Comparison of ENCODE assay signal across 9 cellular contexts in genomic region chr16:427295-427694, GRCh38. TPM values are rescaled to one million over a fixed set of nuclear protein-coding genes. Genes with fewer than 3 reads are reported as not detected.
DNase-seq lines count a peak whose midpoint lies in the region; ATAC-seq, FAIRE-seq and TF ChIP-seq lines count a peak whose summit lies in the region.
"Had no signal": no experiment of that assay in that cellular context is flagged by ENCODE, and none has a peak within 500 bp of the region (broad histone marks: within the 10 kb centered on the region; RNA-seq: fewer than 3 reads in every experiment).

No MANE protein-coding gene starts in this region.

- no peak for FAIRE-seq in HTR-8/SVneo (lab: Jason Lieb, UNC)
- FAIRE-seq: islet of Langerhans had no signal

- H3K4me3 Mint-ChIP-seq in naive B cell, result peak overlapping the region; percentile 79 to 89 (median 86)

- DNase-seq in AG10803 (ENCODE audit: low read depth) (no peak), KBM-7 (peak; percentile 32), cardiac fibroblast (ENCODE audit: low read depth in 2 of 2) (no peak), naive B cell (no peak), SIG-M5 (lab: John Stamatoyannopoulos, UW) (no peak), HTR-8/SVneo (ENCODE audit: insufficient read length, low spot score) (no peak)

- no peaks in the 10 kb centered on the region for H3K9me3 Mint-ChIP-seq in naive B cell

- TF ChIP-seq CTCF in AG10803 (conservative IDR thresholded peaks at IDR 0.05; ENCODE audit: low read length) (no peak), cardiac fibroblast (IDR thresholded peaks at IDR 0.05; ENCODE audit: low read depth, low read length) (no peak)

- H3K4me3 ChIP-seq in AG10803 (ENCODE audit: low read length) (peak overlapping the region; percentile 81), cardiac fibroblast (replicated peaks in 1 of 2; ENCODE audit: low read depth in 2 of 2, low read length in 2 of 2) (peak overlapping the region; percentile 75 to 83)

- in situ Hi-C loops in KBM-7 (cut with MboI; ENCODE audit: low pct_unique_long_range_greater_than_20kb, low sequenced_read_pairs), result no loop called here

- ATAC-seq in naive B cell (ENCODE audit: low read depth in 2 of 2) (no peak), HG02840 (IDR thresholded peaks at IDR 0.05; ENCODE audit: low FRiP score, unreplicated experiment) (no peak), GM18868 (IDR thresholded peaks at IDR 0.05; ENCODE audit: unreplicated experiment) (no peak)

- peak overlapping the region in 4 of 6 donors; percentile 7 to 83 (median 56) for H3K27ac Mint-ChIP-seq in naive B cell

- H3K36me3 Mint-ChIP-seq in naive B cell, result peaks cover 0 to 7% of the 10 kb centered on the region in 2 donors

- peaks cover 21 to 44% (median 36%) of the 10 kb centered on the region in 3 donors for H3K4me1 Mint-ChIP-seq in naive B cell

- peaks cover 0 to 9% (median 0%) of the 10 kb centered on the region in 3 donors for H3K27me3 Mint-ChIP-seq in naive B cell

RNA-seq across cellular contexts. Expression of gene RAB11FIP3, which starts 1.8 kb away (rescaled TPM):
- polyA plus RNA-seq in naive B cell (ENCODE audit: low read depth in 6 of 6), result 1 to 10 TPM; 1.0 to 4.8 (median 1.9) TPM

RNA-seq across cellular contexts. Expression of gene DECR2, which starts 25.6 kb away (rescaled TPM):
- polyA plus RNA-seq in naive B cell (ENCODE audit: low read depth in 6 of 6), result 1 to 10 TPM; 3.8 to 9.4 (median 5.2) TPM

RNA-seq across cellular contexts. Expression of gene NME4, which starts 30.3 kb away (rescaled TPM):
- polyA plus RNA-seq in naive B cell (ENCODE audit: low read depth in 6 of 6), result 100 to 1,000 TPM in 1 of 6 donors, 10 to 100 TPM in 5; 56.9 to 104 (median 65.1) TPM

RNA-seq across cellular contexts. Expression of gene PGAP6, which starts 45.5 kb away (rescaled TPM):
- polyA plus RNA-seq in naive B cell (ENCODE audit: low read depth in 6 of 6), result 10 to 100 TPM in 5 of 6 donors, 1 to 10 TPM in 1; 7.1 to 24.3 (median 17.2) TPM

RNA-seq across cellular contexts. Expression of gene MRPL28, which starts 57.0 kb away (rescaled TPM):
- polyA plus RNA-seq in naive B cell (ENCODE audit: low read depth in 6 of 6), result 10 to 100 TPM; 60.1 to 76.8 (median 65.7) TPM
